Comparison of ENCODE assay signal across 13 cellular contexts in the genomic region with DNA sequence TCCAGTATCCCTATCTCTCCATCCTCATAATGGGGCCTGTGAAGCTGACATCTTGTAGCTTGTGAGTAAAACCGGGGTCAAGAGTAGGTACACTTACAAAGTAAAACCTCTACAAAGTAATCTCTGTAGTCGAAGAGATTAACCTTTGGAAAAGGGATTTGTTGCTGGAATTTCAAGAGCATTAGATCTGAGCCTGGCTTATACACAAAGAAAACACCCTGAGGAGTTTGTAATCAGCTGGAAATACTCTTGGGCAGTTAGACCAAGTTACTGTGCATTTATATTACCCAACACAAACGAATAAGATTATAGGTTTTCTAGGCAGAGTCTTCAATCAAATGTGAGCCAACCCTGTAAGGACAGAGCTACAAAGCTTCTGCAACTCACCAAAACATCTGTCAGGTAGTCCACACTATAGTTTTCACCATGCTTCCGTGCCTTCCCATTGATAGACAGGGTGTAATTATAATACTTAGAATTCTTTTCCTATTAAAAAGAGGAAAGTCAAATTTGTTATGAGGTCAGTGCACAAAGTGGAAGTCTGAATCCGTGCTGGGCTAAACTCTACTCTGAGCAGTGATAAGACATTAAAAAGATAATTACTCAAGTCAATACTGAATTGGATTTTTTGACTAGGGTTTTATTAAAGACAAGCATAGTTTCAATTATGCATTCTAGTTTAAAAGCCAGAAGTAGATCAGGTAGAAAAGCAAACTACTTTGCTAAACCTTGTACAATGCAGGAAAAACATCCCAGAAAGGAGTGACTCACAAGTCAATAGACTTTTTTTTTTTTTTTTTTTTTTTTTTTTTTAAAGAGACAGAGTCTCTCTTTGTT. TPM values are rescaled to one million over a fixed set of nuclear protein-coding genes. Genes with fewer than 3 reads are reported as not detected.
DNase-seq lines count a peak whose midpoint lies in the region; ATAC-seq and TF ChIP-seq lines count a peak whose summit lies in the region.
"Had no signal": no experiment of that assay in that cellular context is flagged by ENCODE, and none has a peak within 500 bp of the region (broad histone marks: within the 10 kb centered on the region; RNA-seq: fewer than 3 reads in every experiment).

No MANE protein-coding gene starts in this region.

- no peaks in the 10 kb centered on the region for H3K9me3 Mint-ChIP-seq in chondrocyte (ENCODE audit: low read depth)
- H3K9me3 Mint-ChIP-seq in stimulated activated memory B cell treated with anti-CD40 and anti-IgM and Interleukin-4, amounts not matched to agents 10 μg/mL and 1 μg/mL and 100 μg/mL, for 72 hours, result no peaks in the 10 kb centered on the region

- no peak for TF ChIP-seq CTCF in chondrocyte (IDR thresholded peaks at IDR 0.05)

- 73% methylated on average over 1 of the region's 5 CpGs for WGBS in mesenchymal stem cell

- no peak overlapping the region for H2BK15ac ChIP-seq in mesenchymal stem cell (ENCODE audit: low read depth, poor library complexity, severe bottlenecking)

- no peak overlapping the region for H2AFZ ChIP-seq in mesenchymal stem cell (ENCODE audit: low read depth, low read length)

- peak overlapping the region; percentile 29 for H3K9ac ChIP-seq in mesenchymal stem cell (ENCODE audit: low read length)

- H3K4me2 ChIP-seq in mesenchymal stem cell (ENCODE audit: low read length, poor library complexity, severe bottlenecking), result no peak overlapping the region

- ATAC-seq in stimulated activated memory B cell treated with anti-CD40 and anti-IgM and Interleukin-4, amounts not matched to agents 10 μg/mL and 1 μg/mL and 100 μg/mL, for 72 hours, result no peak

- DNase-seq in AG08395 (ENCODE audit: low spot score) (peak; percentile 56), M059J (ENCODE audit: low read depth) (peak; percentile 51), chondrocyte (ENCODE audit: low spot score) (no peak), mesenchymal stem cell (peak; percentile 26), middle frontal gyrus (ENCODE audit: extremely low spot score, low spot score) (no peak), erythroblast (lab: John Stamatoyannopoulos, UW) (no peak), H7 (no peak)
- DNase-seq: amygdala; immature natural killer cell; nucleus accumbens; SIG-M5; stimulated activated CD4-positive, alpha-beta T cell treated with anti-CD3 and anti-CD28 coated beads, Interleukin-4, amount 100 ng/mL, for 1 hour had no signal

- no peak overlapping the region for H4K8ac ChIP-seq in mesenchymal stem cell (ENCODE audit: low read length)

- no peak overlapping the region for H2BK120ac ChIP-seq in mesenchymal stem cell (ENCODE audit: low read depth, low read length)

- H3K27me3 Mint-ChIP-seq in chondrocyte (ENCODE audit: low read depth), result no peaks in the 10 kb centered on the region
- no peaks in the 10 kb centered on the region for H3K27me3 Mint-ChIP-seq in stimulated activated memory B cell treated with anti-CD40 and anti-IgM and Interleukin-4, amounts not matched to agents 10 μg/mL and 1 μg/mL and 100 μg/mL, for 72 hours

- peaks cover 2% of the 10 kb centered on the region for H3K4me1 ChIP-seq in mesenchymal stem cell (ENCODE audit: control insufficient read depth, insufficient read depth, low read depth, low read length)

- peak overlapping the region; percentile 27 for H3K27ac Mint-ChIP-seq in chondrocyte (ENCODE audit: unreplicated experiment)
- no peak overlapping the region for H3K27ac Mint-ChIP-seq in stimulated activated memory B cell treated with anti-CD40 and anti-IgM and Interleukin-4, amounts not matched to agents 10 μg/mL and 1 μg/mL and 100 μg/mL, for 72 hours

- H3K36me3 Mint-ChIP-seq in chondrocyte (ENCODE audit: low read depth), result peaks cover 32% of the 10 kb centered on the region
- H3K36me3 Mint-ChIP-seq in stimulated activated memory B cell treated with anti-CD40 and anti-IgM and Interleukin-4, amounts not matched to agents 10 μg/mL and 1 μg/mL and 100 μg/mL, for 72 hours, result peaks cover 70% of the 10 kb centered on the region

- no peak overlapping the region for H2BK5ac ChIP-seq in mesenchymal stem cell (ENCODE audit: low read depth, low read length, poor library complexity, severe bottlenecking)

- H3K36me3 ChIP-seq in mesenchymal stem cell (ENCODE audit: control insufficient read depth in 1 of 2, insufficient read depth in 2 of 2, low read depth in 1 of 2, low read length in 2 of 2) (peaks cover 13 to 75% of the 10 kb centered on the region in 2 experiments), H7 (replicated peaks; ENCODE audit: control insufficient read depth, insufficient read depth, low read length) (peaks cover 15% of the 10 kb centered on the region)

- no peak overlapping the region for H3K4me3 Mint-ChIP-seq in chondrocyte (ENCODE audit: unreplicated experiment)
- H3K4me3 Mint-ChIP-seq in stimulated activated memory B cell treated with anti-CD40 and anti-IgM and Interleukin-4, amounts not matched to agents 10 μg/mL and 1 μg/mL and 100 μg/mL, for 72 hours, result no peak overlapping the region
- H3K4me3 Mint-ChIP-seq: immature natural killer cell had no signal

- no peak overlapping the region for H2BK12ac ChIP-seq in mesenchymal stem cell (ENCODE audit: low read length in 2 of 2)

- no peak overlapping the region for H3K4me3 ChIP-seq in mesenchymal stem cell (ENCODE audit: insufficient read depth in 1 of 2, low read depth in 1 of 2, low read length in 2 of 2)
- H3K4me3 ChIP-seq in H7 (ENCODE audit: insufficient read depth, low read depth, low read length), result no peak overlapping the region

- no peak overlapping the region for H3K27ac ChIP-seq in mesenchymal stem cell (ENCODE audit: low read length, poor library complexity, severe bottlenecking)

- H3K79me1 ChIP-seq in mesenchymal stem cell (replicated peaks; ENCODE audit: low read length, poor library complexity, severe bottlenecking), result peaks cover 3% of the 10 kb centered on the region

- peaks cover 36% of the 10 kb centered on the region for H3K4me1 Mint-ChIP-seq in chondrocyte (ENCODE audit: low read depth)
- H3K4me1 Mint-ChIP-seq in stimulated activated memory B cell treated with anti-CD40 and anti-IgM and Interleukin-4, amounts not matched to agents 10 μg/mL and 1 μg/mL and 100 μg/mL, for 72 hours, result no peaks in the 10 kb centered on the region
- H3K4me1 Mint-ChIP-seq: immature natural killer cell had no signal

- H3K27me3 ChIP-seq in mesenchymal stem cell (ENCODE audit: control insufficient read depth in 1 of 2, insufficient read depth in 1 of 2, low read length in 2 of 2) (no peaks in the 10 kb centered on the region), H7 (ENCODE audit: control insufficient read depth, insufficient read depth, low read length) (no peaks in the 10 kb centered on the region)

- no peak for TF ChIP-seq POLR2A in erythroblast (IDR thresholded peaks at IDR 0.05; ENCODE audit: low read length)

- H3K23ac ChIP-seq in mesenchymal stem cell (ENCODE audit: low read length in 2 of 2), result no peak overlapping the region

- no peak overlapping the region for H3K14ac ChIP-seq in mesenchymal stem cell (ENCODE audit: low read length in 2 of 2)

- no peak overlapping the region for H3K18ac ChIP-seq in mesenchymal stem cell (ENCODE audit: low read depth in 1 of 2, low read length in 2 of 2)

- no peaks in the 10 kb centered on the region for H3K9me3 ChIP-seq in mesenchymal stem cell (ENCODE audit: control insufficient read depth, low read length)

- H2AK5ac ChIP-seq in mesenchymal stem cell (ENCODE audit: low read length, severe bottlenecking), result no peak overlapping the region

- H3K4ac ChIP-seq in mesenchymal stem cell (ENCODE audit: low read depth in 1 of 2, low read length in 2 of 2), result no peak overlapping the region

- H4K91ac ChIP-seq in mesenchymal stem cell (ENCODE audit: low read length), result no peak overlapping the region

RNA-seq across cellular contexts. Expression of gene GNS, which starts 14.6 kb away (rescaled TPM):
- 152 and 210 TPM in 2 replicates for total RNA-seq in M059J (2014; rRNA removed; shearing (Covaris generic))
- total RNA-seq in chondrocyte, result 133 to 154 TPM (median 135 TPM) in 3 replicates
- 145 TPM for polyA plus RNA-seq in mesenchymal stem cell (2013, experiment 1 of 2)
- 145 TPM for polyA plus RNA-seq in mesenchymal stem cell (2013, experiment 2 of 2)
- 27.5 and 34.7 TPM in 2 replicates for total RNA-seq in H7 (2014; rRNA removed; shearing (Covaris generic))

Comparison
In these comparisons a context has a peak if more than half of its experiments do, and no peak if none do; other contexts are left out.
1. DNase-seq: peak in AG08395 (single experiment), M059J (single experiment) and mesenchymal stem cell (single experiment); none in chondrocyte (single experiment), middle frontal gyrus (single experiment), erythroblast (0 of 2) and H7 (single experiment).